ENCODE assay signal across 1 cellular context in the genomic region with DNA sequence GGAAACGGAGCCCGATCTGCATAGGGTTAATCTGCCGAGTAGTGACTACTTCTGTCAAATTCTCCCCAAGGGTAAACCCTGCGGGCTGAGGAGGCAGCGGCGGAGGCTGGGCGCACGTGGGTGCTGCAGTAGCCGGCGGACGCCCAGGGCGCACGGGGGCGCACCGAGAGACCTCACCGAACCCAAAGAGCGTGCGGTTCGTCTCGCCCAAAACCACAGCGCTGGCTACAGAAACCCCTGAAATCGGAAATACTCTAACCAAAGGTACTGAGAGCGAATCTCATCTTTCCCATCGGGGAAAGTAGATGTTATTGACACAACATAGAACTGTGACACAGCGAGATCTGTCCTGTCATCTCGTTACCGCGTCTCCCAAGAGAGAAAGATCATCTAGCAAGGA.
TF ChIP-seq lines count a peak whose summit lies in the region.

No MANE protein-coding gene starts in this region.

TF ChIP-seq in HepG2, 621 proteins besides CTCF, POLR2A, EP300 and RAD21 (continued from another document):
- TF ChIP-seq THAP9 (CRISPR knock-in tag; IDR thresholded peaks at IDR 0.05; ENCODE audit: borderline replicate concordance) (no peak), SNRNP70 (IDR thresholded peaks at IDR 0.05; ENCODE audit: low read depth, low read length) (no peak)
